ENCODE assay signal across 8 cellular contexts in the genomic region with DNA sequence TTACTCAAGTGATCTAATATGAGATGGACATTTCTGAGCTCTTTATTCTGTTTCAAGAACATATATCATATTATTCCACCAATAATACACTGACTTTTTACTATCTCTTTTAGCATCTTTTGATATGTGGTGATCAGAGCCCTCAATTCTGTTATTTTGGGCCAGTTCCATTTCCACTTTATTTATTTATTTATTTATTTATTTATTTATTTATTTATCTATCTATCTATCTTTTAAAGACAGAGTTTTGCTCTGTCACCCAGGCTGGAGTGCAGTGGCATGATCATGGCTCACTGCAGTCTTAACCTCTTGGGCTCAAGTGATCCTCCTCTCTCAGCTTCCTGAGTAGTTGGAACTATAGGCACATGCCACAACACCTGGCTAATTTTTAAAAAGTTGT. TPM values are rescaled to one million over a fixed set of nuclear protein-coding genes. Genes with fewer than 3 reads are reported as not detected.
"Had no signal": no experiment of that assay in that cellular context is flagged by ENCODE, and none has a peak within 500 bp of the region (broad histone marks: within the 10 kb centered on the region; RNA-seq: fewer than 3 reads in every experiment).

No MANE protein-coding gene starts in this region.

- H3K4me3 ChIP-seq: GM12878 had no signal

- DNase-seq: GDM1, GF-D8 had no signal

- FAIRE-seq: G401.6, GM12878, GM12891, GM12892, GM18507, GM19239 had no signal

- ATAC-seq: GM12878 had no signal

RNA-seq across cellular contexts. Expression of a gene that starts 57.4 kb away (rescaled TPM):
- polyA plus RNA-seq: GM12878 had no signal
